ENCODE assay signal across 8 cellular contexts in genomic region chr15:98658831-98659699, GRCh38.
DNase-seq lines count a peak whose midpoint lies in the region; ATAC-seq and TF ChIP-seq lines count a peak whose summit lies in the region.

No MANE protein-coding gene starts in this region.

- DNase-seq in NCI-H2171 treated with DMSO at 0.1 percent for 48 hours (lab: John Stamatoyannopoulos, UW) (peak; percentile 47), NCI-H2171 (lab: John Stamatoyannopoulos, UW) (no peak), NK-92 (lab: John Stamatoyannopoulos, UW; ENCODE audit: unreplicated experiment) (peak; percentile 29), brain microvascular endothelial cell (no peak), kidney glomerular epithelial cell (lab: John Stamatoyannopoulos, UW) (peak; percentile 32), tibial artery (peak in 1 of 2 donors; percentile 55)

- no peaks in the 10 kb centered on the region for H3K9me3 ChIP-seq in tibial artery

- peak; percentile 67 for ATAC-seq in GM19328 (IDR thresholded peaks at IDR 0.05; ENCODE audit: unreplicated experiment)
- peak; percentile 93 for ATAC-seq in HG03280 (IDR thresholded peaks at IDR 0.05; ENCODE audit: unreplicated experiment)

- H3K4me3 ChIP-seq in brain microvascular endothelial cell (ENCODE audit: low read depth, low read length) (no peak overlapping the region), tibial artery (no peak overlapping the region)

- intact Hi-C loops in tibial artery (cut with DNase I; ENCODE audit: low total_unique reads) = loop anchor here (10.0 kb wide), 1 partner anchor 406 kb away; no protein-coding TSS in a partner anchor

- H3K27ac ChIP-seq in brain microvascular endothelial cell = no peak overlapping the region
- peak overlapping the region; percentile 43 to 96 for H3K27ac ChIP-seq in tibial artery

- TF ChIP-seq CTCF in brain microvascular endothelial cell (IDR thresholded peaks at IDR 0.05; ENCODE audit: low read depth, low read length, missing control alignments) = peak; percentile 92
- peak; percentile 75 to 79 for TF ChIP-seq CTCF in tibial artery (IDR thresholded peaks at IDR 0.05)

- in situ Hi-C loops in brain microvascular endothelial cell (cut with HindIII; ENCODE audit: low pct_ligation_motif_present, low sequenced_read_pairs) = no loop called here

- peaks cover 0 to 100% (median 79%) of the 10 kb centered on the region in 4 donors for H3K4me1 ChIP-seq in tibial artery

- H3K27me3 ChIP-seq in brain microvascular endothelial cell (replicated peaks) = no peaks in the 10 kb centered on the region
- no peaks in the 10 kb centered on the region for H3K27me3 ChIP-seq in tibial artery

- H3K36me3 ChIP-seq in brain microvascular endothelial cell (replicated peaks) (no peaks in the 10 kb centered on the region), tibial artery (no peaks in the 10 kb centered on the region)

Comparison
In these comparisons a context has a peak if more than half of its experiments do, and no peak if none do; other contexts are left out.
1. DNase-seq: peak in NCI-H2171 treated with DMSO at 0.1 percent for 48 hours (single experiment), NK-92 (single experiment) and kidney glomerular epithelial cell (single experiment); none in NCI-H2171 (single experiment) and brain microvascular endothelial cell (single experiment).